Comparison of ENCODE assay signal across 9 cellular contexts in genomic region chr6:19039287-19039686, GRCh38.
"Had no signal": no experiment of that assay in that cellular context is flagged by ENCODE, and none has a peak within 500 bp of the region (broad histone marks: within the 10 kb centered on the region; RNA-seq: fewer than 3 reads in every experiment).

No MANE protein-coding gene starts in this region.

- ATAC-seq: GM23338, HCT116 had no signal

- H3K9ac ChIP-seq: GM23248 had no signal

- H3K27ac ChIP-seq: GM23248 had no signal

- H3K4me2 ChIP-seq: GM23338 had no signal

- H3K4me1 ChIP-seq: HAP-1 had no signal

- DNase-seq: GM23248, GOT3, H7, H9, HCEC 1CT, HFFc6 had no signal

- H3K36me3 ChIP-seq: HAP-1 had no signal

- H3K4me3 ChIP-seq: GM23248, GM23338, HAP-1 had no signal

- H3K9me3 ChIP-seq: HAP-1 had no signal
